6 cellular contexts compared by ENCODE assay signal in the genomic region with DNA sequence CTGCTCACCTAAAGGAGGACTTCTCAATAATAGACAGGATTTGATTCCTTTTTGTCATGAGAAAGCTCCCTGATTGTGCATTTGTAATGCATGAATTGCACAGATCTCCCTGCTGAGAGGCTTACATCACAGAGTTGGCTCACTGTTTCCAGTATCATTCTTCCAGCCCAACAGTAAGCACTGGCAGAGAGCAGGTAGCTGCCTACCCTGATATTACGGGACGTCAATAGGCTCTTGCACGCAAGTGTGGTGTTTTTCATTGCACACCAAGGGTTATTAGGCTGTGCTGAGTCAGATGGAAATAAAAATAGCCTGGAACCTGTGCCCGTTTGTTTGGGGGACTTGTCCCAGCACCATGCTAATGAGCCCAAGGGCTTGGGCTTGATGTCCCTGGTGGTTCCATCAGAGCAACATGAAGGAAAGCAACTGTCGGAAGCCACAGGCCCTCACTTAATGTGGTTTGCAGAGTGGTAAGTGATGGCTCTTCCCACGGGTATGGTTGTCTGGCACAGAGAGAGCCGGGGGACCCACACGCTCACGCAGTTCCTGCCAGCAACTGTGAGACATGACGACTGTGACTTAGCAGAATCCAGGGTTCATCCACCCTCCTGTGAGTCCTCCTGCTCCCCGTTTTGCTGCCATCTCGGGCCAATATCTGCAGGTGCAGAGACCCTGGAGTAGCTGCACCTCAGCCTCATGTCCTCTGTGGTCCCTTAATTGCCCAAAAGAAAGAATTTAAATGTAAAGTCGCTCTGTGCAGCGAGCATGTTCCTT. TPM values are rescaled to one million over a fixed set of nuclear protein-coding genes. Genes with fewer than 3 reads are reported as not detected.
"Had no signal": no experiment of that assay in that cellular context is flagged by ENCODE, and none has a peak within 500 bp of the region (broad histone marks: within the 10 kb centered on the region; RNA-seq: fewer than 3 reads in every experiment).

No MANE protein-coding gene starts in this region.

RNA-seq across cellular contexts. Expression of gene DPP6, which starts 20.4 kb away (rescaled TPM):
- total RNA-seq: activated CD4-positive, alpha-beta memory T cell treated with anti-CD3 and anti-CD28 coated beads, Interleukin-2, amount 10 ng/mL, durations not matched to agents 7 days and 5 days; activated CD8-positive, alpha-beta memory T cell treated with anti-CD3 and anti-CD28 coated beads, Interleukin-2, amount 10 ng/mL, durations not matched to agents 7 days and 5 days; MCF 10A; SJCRH30; T-helper 1 cell treated with Interleukin-12 subunit alpha and Interleukin-12 subunit beta and Interleukin-4 antibody, amounts not matched to agents 30 ng/mL and 1 ng/mL, for 36 hours; T-helper 2 cell treated with Interferon-gamma antibody and Interleukin-4, amounts not matched to agents 100 ng/mL and 5 ng/mL, for 36 hours had no signal
